2 cellular contexts compared by ENCODE assay signal in the genomic region with DNA sequence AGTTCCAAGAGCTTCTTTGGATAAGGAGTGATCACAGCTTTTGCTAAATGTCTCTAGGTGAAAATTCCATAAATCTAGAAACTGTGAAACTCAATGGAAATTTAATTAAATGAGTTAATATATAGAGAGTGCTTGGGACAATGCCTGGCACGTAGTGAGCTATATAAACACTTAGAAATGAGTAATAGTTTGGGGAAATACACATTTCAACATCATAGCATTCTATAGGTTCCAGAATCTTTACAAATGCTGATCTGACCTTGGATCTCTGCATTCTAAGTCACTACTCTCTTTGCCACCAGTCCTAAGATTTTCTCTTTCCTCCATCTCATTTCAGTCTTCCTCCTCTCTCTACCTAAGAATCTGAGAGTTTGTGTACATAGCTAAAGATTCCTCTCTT.
TF ChIP-seq lines count a peak whose summit lies in the region.

No MANE protein-coding gene starts in this region.

TF ChIP-seq in H1, 55 proteins besides CTCF, POLR2A, EP300 and RAD21:
- TF ChIP-seq SP2 (IDR thresholded peaks at IDR 0.05; ENCODE audit: low read length), result no peak

TF ChIP-seq in WTC11, 78 proteins besides CTCF, POLR2A, EP300 and RAD21:
- TF ChIP-seq ZNF138 (CRISPR knock-in tag; conservative IDR thresholded peaks at IDR 0.05) (no peak), TEAD1 (CRISPR knock-in tag; IDR thresholded peaks at IDR 0.05) (no peak), TP53 (CRISPR knock-in tag; IDR thresholded peaks at IDR 0.05) (no peak), ZNF232 (CRISPR knock-in tag; IDR thresholded peaks at IDR 0.05) (no peak), NR3C1 (CRISPR knock-in tag; conservative IDR thresholded peaks at IDR 0.05; ENCODE audit: low read depth) (no peak), GTF2I (CRISPR knock-in tag; conservative IDR thresholded peaks at IDR 0.05) (no peak), ZNF671 (CRISPR knock-in tag; IDR thresholded peaks at IDR 0.05) (no peak), ZNF263 (CRISPR knock-in tag; IDR thresholded peaks at IDR 0.05; ENCODE audit: low read depth) (no peak), ELF4 (CRISPR knock-in tag; IDR thresholded peaks at IDR 0.05; ENCODE audit: low read depth) (no peak), IRF2 (CRISPR knock-in tag; IDR thresholded peaks at IDR 0.05; ENCODE audit: borderline replicate concordance, low read depth) (no peak), RELA (CRISPR knock-in tag; IDR thresholded peaks at IDR 0.05; ENCODE audit: borderline replicate concordance) (no peak), MXD4 (CRISPR knock-in tag; IDR thresholded peaks at IDR 0.05; ENCODE audit: borderline replicate concordance) (no peak)
- TF ChIP-seq, protein P1, sequence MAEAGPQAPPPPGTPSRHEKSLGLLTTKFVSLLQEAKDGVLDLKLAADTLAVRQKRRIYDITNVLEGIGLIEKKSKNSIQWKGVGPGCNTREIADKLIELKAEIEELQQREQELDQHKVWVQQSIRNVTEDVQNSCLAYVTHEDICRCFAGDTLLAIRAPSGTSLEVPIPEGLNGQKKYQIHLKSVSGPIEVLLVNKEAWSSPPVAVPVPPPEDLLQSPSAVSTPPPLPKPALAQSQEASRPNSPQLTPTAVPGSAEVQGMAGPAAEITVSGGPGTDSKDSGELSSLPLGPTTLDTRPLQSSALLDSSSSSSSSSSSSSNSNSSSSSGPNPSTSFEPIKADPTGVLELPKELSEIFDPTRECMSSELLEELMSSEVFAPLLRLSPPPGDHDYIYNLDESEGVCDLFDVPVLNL (CRISPR knock-in tag; IDR thresholded peaks at IDR 0.05; ENCODE audit: borderline replicate concordance, low read depth), result no peak
- TF ChIP-seq, protein P2, sequence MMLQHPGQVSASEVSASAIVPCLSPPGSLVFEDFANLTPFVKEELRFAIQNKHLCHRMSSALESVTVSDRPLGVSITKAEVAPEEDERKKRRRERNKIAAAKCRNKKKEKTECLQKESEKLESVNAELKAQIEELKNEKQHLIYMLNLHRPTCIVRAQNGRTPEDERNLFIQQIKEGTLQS (CRISPR knock-in tag; conservative IDR thresholded peaks at IDR 0.05), result no peak
- TF ChIP-seq, protein P3, sequence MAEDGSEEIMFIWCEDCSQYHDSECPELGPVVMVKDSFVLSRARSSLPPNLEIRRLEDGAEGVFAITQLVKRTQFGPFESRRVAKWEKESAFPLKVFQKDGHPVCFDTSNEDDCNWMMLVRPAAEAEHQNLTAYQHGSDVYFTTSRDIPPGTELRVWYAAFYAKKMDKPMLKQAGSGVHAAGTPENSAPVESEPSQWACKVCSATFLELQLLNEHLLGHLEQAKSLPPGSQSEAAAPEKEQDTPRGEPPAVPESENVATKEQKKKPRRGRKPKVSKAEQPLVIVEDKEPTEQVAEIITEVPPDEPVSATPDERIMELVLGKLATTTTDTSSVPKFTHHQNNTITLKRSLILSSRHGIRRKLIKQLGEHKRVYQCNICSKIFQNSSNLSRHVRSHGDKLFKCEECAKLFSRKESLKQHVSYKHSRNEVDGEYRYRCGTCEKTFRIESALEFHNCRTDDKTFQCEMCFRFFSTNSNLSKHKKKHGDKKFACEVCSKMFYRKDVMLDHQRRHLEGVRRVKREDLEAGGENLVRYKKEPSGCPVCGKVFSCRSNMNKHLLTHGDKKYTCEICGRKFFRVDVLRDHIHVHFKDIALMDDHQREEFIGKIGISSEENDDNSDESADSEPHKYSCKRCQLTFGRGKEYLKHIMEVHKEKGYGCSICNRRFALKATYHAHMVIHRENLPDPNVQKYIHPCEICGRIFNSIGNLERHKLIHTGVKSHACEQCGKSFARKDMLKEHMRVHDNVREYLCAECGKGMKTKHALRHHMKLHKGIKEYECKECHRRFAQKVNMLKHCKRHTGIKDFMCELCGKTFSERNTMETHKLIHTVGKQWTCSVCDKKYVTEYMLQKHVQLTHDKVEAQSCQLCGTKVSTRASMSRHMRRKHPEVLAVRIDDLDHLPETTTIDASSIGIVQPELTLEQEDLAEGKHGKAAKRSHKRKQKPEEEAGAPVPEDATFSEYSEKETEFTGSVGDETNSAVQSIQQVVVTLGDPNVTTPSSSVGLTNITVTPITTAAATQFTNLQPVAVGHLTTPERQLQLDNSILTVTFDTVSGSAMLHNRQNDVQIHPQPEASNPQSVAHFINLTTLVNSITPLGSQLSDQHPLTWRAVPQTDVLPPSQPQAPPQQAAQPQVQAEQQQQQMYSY (CRISPR knock-in tag; IDR thresholded peaks at IDR 0.05), result no peak
- TF ChIP-seq, protein P4, sequence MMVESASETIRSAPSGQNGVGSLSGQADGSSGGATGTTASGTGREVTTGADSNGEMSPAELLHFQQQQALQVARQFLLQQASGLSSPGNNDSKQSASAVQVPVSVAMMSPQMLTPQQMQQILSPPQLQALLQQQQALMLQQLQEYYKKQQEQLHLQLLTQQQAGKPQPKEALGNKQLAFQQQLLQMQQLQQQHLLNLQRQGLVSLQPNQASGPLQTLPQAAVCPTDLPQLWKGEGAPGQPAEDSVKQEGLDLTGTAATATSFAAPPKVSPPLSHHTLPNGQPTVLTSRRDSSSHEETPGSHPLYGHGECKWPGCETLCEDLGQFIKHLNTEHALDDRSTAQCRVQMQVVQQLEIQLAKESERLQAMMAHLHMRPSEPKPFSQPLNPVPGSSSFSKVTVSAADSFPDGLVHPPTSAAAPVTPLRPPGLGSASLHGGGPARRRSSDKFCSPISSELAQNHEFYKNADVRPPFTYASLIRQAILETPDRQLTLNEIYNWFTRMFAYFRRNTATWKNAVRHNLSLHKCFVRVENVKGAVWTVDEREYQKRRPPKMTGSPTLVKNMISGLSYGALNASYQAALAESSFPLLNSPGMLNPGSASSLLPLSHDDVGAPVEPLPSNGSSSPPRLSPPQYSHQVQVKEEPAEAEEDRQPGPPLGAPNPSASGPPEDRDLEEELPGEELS (CRISPR knock-in tag; IDR thresholded peaks at IDR 0.05), result no peak
- TF ChIP-seq, protein P5, sequence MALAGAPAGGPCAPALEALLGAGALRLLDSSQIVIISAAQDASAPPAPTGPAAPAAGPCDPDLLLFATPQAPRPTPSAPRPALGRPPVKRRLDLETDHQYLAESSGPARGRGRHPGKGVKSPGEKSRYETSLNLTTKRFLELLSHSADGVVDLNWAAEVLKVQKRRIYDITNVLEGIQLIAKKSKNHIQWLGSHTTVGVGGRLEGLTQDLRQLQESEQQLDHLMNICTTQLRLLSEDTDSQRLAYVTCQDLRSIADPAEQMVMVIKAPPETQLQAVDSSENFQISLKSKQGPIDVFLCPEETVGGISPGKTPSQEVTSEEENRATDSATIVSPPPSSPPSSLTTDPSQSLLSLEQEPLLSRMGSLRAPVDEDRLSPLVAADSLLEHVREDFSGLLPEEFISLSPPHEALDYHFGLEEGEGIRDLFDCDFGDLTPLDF (CRISPR knock-in tag; IDR thresholded peaks at IDR 0.05), result no peak
- TF ChIP-seq, protein P6, sequence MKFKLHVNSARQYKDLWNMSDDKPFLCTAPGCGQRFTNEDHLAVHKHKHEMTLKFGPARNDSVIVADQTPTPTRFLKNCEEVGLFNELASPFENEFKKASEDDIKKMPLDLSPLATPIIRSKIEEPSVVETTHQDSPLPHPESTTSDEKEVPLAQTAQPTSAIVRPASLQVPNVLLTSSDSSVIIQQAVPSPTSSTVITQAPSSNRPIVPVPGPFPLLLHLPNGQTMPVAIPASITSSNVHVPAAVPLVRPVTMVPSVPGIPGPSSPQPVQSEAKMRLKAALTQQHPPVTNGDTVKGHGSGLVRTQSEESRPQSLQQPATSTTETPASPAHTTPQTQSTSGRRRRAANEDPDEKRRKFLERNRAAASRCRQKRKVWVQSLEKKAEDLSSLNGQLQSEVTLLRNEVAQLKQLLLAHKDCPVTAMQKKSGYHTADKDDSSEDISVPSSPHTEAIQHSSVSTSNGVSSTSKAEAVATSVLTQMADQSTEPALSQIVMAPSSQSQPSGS (CRISPR knock-in tag; IDR thresholded peaks at IDR 0.05; ENCODE audit: borderline replicate concordance, low read depth), result no peak
- TF ChIP-seq, protein P7, sequence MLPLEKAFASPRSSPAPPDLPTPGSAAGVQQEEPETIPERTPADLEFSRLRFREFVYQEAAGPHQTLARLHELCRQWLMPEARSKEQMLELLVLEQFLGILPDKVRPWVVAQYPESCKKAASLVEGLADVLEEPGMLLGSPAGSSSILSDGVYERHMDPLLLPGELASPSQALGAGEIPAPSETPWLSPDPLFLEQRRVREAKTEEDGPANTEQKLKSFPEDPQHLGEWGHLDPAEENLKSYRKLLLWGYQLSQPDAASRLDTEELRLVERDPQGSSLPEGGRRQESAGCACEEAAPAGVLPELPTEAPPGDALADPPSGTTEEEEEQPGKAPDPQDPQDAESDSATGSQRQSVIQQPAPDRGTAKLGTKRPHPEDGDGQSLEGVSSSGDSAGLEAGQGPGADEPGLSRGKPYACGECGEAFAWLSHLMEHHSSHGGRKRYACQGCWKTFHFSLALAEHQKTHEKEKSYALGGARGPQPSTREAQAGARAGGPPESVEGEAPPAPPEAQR (CRISPR knock-in tag; IDR thresholded peaks at IDR 0.05), result no peak
- TF ChIP-seq, protein P8, sequence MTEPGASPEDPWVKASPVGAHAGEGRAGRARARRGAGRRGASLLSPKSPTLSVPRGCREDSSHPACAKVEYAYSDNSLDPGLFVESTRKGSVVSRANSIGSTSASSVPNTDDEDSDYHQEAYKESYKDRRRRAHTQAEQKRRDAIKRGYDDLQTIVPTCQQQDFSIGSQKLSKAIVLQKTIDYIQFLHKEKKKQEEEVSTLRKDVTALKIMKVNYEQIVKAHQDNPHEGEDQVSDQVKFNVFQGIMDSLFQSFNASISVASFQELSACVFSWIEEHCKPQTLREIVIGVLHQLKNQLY (CRISPR knock-in tag; IDR thresholded peaks at IDR 0.05), result no peak
TF ChIP-seq in WTC11: peak in this region for 0.
